Comparison of ENCODE assay signal across 8 cellular contexts in the genomic region with DNA sequence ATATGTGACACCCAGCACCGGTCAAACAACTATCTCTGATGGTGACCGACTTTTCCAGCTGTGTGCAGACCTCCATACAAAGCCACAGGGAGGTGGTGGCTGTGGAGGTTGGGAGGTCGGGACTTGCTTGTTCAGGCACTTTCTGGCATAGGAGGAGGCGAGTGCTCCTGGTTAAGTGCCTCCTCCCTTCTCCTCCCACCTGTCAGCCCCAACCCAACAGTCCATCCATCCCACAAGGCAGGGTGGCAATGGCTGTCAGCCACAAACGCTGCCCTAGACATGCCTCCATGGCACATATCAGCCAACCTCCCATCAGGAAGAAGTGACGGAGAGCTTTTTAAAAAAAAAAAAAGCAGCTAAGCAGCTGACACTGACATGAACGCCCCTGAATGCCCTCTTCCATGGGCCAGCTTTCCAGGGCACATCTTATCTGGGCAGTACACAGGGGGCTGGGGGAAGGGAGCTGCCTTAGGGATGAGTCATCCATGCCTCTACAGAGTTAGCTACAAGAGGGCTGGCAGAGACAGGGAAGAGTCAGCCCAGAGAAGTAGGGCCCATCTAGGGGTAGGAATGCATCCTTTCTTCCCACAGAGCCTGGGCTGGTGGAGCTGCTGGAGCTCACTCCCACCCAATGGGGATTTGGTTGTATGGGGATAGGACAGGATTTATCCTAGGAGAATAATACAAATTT. TPM values are rescaled to one million over a fixed set of nuclear protein-coding genes. Genes with fewer than 3 reads are reported as not detected.
DNase-seq lines count a peak whose midpoint lies in the region; ATAC-seq and TF ChIP-seq lines count a peak whose summit lies in the region.

No MANE protein-coding gene starts in this region.

- H3K27me3 ChIP-seq in neutrophil, result no peaks in the 10 kb centered on the region

- peaks cover 66 to 68% of the 10 kb centered on the region in 2 donors for H3K4me1 Mint-ChIP-seq in natural killer cell

- H3K36me3 Mint-ChIP-seq in natural killer cell, result peaks cover 13% of the 10 kb centered on the region

- peak; percentile 96 for TF ChIP-seq CTCF in fibroblast of the aortic adventitia (IDR thresholded peaks at IDR 0.05; ENCODE audit: insufficient read depth, low read length)
- TF ChIP-seq CTCF in neutrophil (IDR thresholded peaks at IDR 0.05), result no peak
- no peak for TF ChIP-seq CTCF in natural killer cell (IDR thresholded peaks at IDR 0.05)

- H3K9me3 ChIP-seq in neutrophil, result no peaks in the 10 kb centered on the region

- no peak overlapping the region for H3K4me3 ChIP-seq in fibroblast of the aortic adventitia (ENCODE audit: low read depth, low read length)
- peak overlapping the region; percentile 25 to 43 for H3K4me3 ChIP-seq in neutrophil (ENCODE audit: low read depth in 1 of 2, low read length in 1 of 2)

- ATAC-seq in HG02885 (IDR thresholded peaks at IDR 0.05; ENCODE audit: poor library complexity, unreplicated experiment), result no peak
- ATAC-seq in natural killer cell, result no peak

- H3K36me3 ChIP-seq in neutrophil, result no peaks in the 10 kb centered on the region

- peak overlapping the region; percentile 83 for H3K27ac ChIP-seq in neutrophil

- peak; percentile 66 for DNase-seq in DMS53 (lab: John Stamatoyannopoulos, UW)
- no peak for DNase-seq in DMS53 treated with DMSO at 0.1 percent for 48 hours (lab: John Stamatoyannopoulos, UW; ENCODE audit: unreplicated experiment)
- peak; percentile 70 to 85 for DNase-seq in SW 1271 (lab: John Stamatoyannopoulos, UW)
- peak; percentile 96 for DNase-seq in fibroblast of the aortic adventitia (ENCODE audit: low read depth)
- no peak for DNase-seq in stimulated activated naive CD4-positive, alpha-beta T cell treated with Interleukin-2 at 50 U/mL for 16 hours (lab: John Stamatoyannopoulos, UW)
- no peak for DNase-seq in natural killer cell

- H3K9me3 Mint-ChIP-seq in natural killer cell, result no peaks in the 10 kb centered on the region

- H3K27me3 Mint-ChIP-seq in natural killer cell (ENCODE audit: low read depth in 2 of 2), result no peaks in the 10 kb centered on the region

- peak overlapping the region in 1 of 2 donors; percentile 29 for H3K27ac Mint-ChIP-seq in natural killer cell

- intact Hi-C loops in natural killer cell (cut with micrococcal nuclease), result no loop called here

- peaks cover 97 to 98% of the 10 kb centered on the region in 2 experiments for H3K4me1 ChIP-seq in neutrophil (ENCODE audit: control insufficient read depth in 1 of 2, insufficient read depth in 1 of 2, low read depth in 1 of 2, low read length in 1 of 2)

- H3K4me3 Mint-ChIP-seq in natural killer cell, result no peak overlapping the region

RNA-seq across cellular contexts. Expression of a gene that starts 41.2 kb away (rescaled TPM):
- total RNA-seq in fibroblast of the aortic adventitia (ENCODE audit: low replicate concordance), result 21.6 and 29.4 TPM in 2 replicates
- 100 to 1,000 TPM; 104 to 114 (median 111) TPM for total RNA-seq in natural killer cell

RNA-seq across cellular contexts. Expression of a gene that starts 44.2 kb away (rescaled TPM):
- total RNA-seq in fibroblast of the aortic adventitia (ENCODE audit: low replicate concordance) (4.4 and 6.4 TPM in 2 replicates), natural killer cell (100 to 1,000 TPM; 453 to 536 (median 532) TPM)

RNA-seq across cellular contexts. Expression of a gene that starts 57.8 kb away (rescaled TPM):
- total RNA-seq in fibroblast of the aortic adventitia (ENCODE audit: low replicate concordance) (0.16 TPM in 1 of 2 replicates, not detected in the other), natural killer cell (not detected)

Comparison
In these comparisons a context has a peak if more than half of its experiments do, and no peak if none do; other contexts are left out.
1. DNase-seq: peak in DMS53 (single experiment), SW 1271 (2 of 2) and fibroblast of the aortic adventitia (single experiment); none in DMS53 treated with DMSO at 0.1 percent for 48 hours (single experiment), stimulated activated naive CD4-positive, alpha-beta T cell treated with Interleukin-2 at 50 U/mL for 16 hours (single experiment) and natural killer cell (single experiment).
2. RNA of a gene that starts 44.2 kb away (total RNA-seq): 453 to 536 TPM in natural killer cell; 4.4 to 6.4 TPM in fibroblast of the aortic adventitia; every median in the first group is over 10 times any median in the second.